In the genomic region with DNA sequence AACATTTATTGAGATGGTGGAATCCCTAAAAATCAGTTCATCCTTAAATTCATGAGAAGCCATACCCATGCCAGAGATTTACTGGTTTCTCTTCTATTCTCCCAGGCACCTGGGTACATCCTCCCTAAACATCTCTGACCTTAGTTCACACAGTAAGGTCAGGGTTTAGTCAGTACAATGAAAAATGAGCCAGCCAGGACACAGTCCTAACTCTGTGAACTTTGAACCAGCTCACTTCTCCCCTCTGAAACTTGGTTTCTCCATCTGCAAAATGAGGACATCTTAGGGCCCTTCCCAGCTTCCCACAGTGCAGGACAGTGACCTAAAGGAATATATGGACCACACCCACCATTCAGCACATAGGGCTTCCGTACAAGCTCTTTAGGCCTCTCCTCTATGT, we compare ENCODE assay signal across 1 cellular context.
TF ChIP-seq lines count a peak whose summit lies in the region.

No MANE protein-coding gene starts in this region.

TF ChIP-seq in K562, 482 proteins besides CTCF, POLR2A, EP300 and RAD21:
- TF ChIP-seq ELF2 (CRISPR knock-in tag; IDR thresholded peaks at IDR 0.05), result no peak
